ENCODE assay signal across 8 cellular contexts in genomic region chr11:19660076-19660475, GRCh38. TPM values are rescaled to one million over a fixed set of nuclear protein-coding genes. Genes with fewer than 3 reads are reported as not detected.
DNase-seq lines count a peak whose midpoint lies in the region; ATAC-seq and TF ChIP-seq lines count a peak whose summit lies in the region.

No MANE protein-coding gene starts in this region.

- intact Hi-C loops in ovary (cut with DNase I), result no loop called here

- H3K27ac ChIP-seq in RWPE1, result peak overlapping the region; percentile 71
- peak overlapping the region; percentile 10 for H3K27ac ChIP-seq in hepatocyte
- no peak overlapping the region for H3K27ac ChIP-seq in ovary

- no peak overlapping the region for H3K4me2 ChIP-seq in hepatocyte

- H3K27me3 ChIP-seq in hepatocyte (no peaks in the 10 kb centered on the region), HAP-1 (ENCODE audit: low read depth) (peaks cover 8% of the 10 kb centered on the region; the same call in 1 of the 2 replicates), ovary (no peaks in the 10 kb centered on the region)

- H3K9me3 ChIP-seq in hepatocyte (ENCODE audit: low read depth), result no peaks in the 10 kb centered on the region
- no peaks in the 10 kb centered on the region for H3K9me3 ChIP-seq in HAP-1
- H3K9me3 ChIP-seq in ovary, result no peaks in the 10 kb centered on the region

- no peak overlapping the region for H2AFZ ChIP-seq in hepatocyte

- no peaks in the 10 kb centered on the region for H3K4me1 ChIP-seq in hepatocyte (ENCODE audit: insufficient read depth)
- H3K4me1 ChIP-seq in HAP-1, result no peaks in the 10 kb centered on the region
- no peaks in the 10 kb centered on the region for H3K4me1 ChIP-seq in ovary (ENCODE audit: insufficient read depth)

- TF ChIP-seq EP300 in ovary (IDR thresholded peaks at IDR 0.05), result no peak

- H3K4me3 ChIP-seq in AG10803 (ENCODE audit: low read length) (no peak overlapping the region), hepatocyte (no peak overlapping the region), HAP-1 (no peak overlapping the region), ovary (no peak overlapping the region)

- CTCF ChIA-PET in RWPE1 (lab: Yijun Ruan, JAX), result no interaction called here

- ATAC-seq in GM18870 (IDR thresholded peaks at IDR 0.05; ENCODE audit: unreplicated experiment), result peak; percentile 100
- ATAC-seq in HG02970 (IDR thresholded peaks at IDR 0.05; ENCODE audit: low FRiP score, unreplicated experiment), result peak; percentile 97

- no peak for TF ChIP-seq POLR2A in ovary (IDR thresholded peaks at IDR 0.05)

- no peak overlapping the region for H3K27ac Mint-ChIP-seq in mesothelial cell of epicardium

- H3K36me3 ChIP-seq in hepatocyte (replicated peaks; ENCODE audit: insufficient read depth, low read depth) (no peaks in the 10 kb centered on the region), HAP-1 (replicated peaks) (no peaks in the 10 kb centered on the region), ovary (no peaks in the 10 kb centered on the region)

- H4K20me1 ChIP-seq in hepatocyte (ENCODE audit: insufficient read depth, poor library complexity, severe bottlenecking), result no peaks in the 10 kb centered on the region

- H3K36me3 Mint-ChIP-seq in mesothelial cell of epicardium, result no peaks in the 10 kb centered on the region

- H3K4me3 Mint-ChIP-seq in mesothelial cell of epicardium, result no peak overlapping the region

- in situ Hi-C loops in HAP-1 (cut with MboI; ENCODE audit: low sequenced_read_pairs), result no loop called here

- no peaks in the 10 kb centered on the region for H3K79me2 ChIP-seq in hepatocyte

- TF ChIP-seq CTCF in AG10803 (conservative IDR thresholded peaks at IDR 0.05; ENCODE audit: low read length) (no peak), RWPE1 (conservative IDR thresholded peaks at IDR 0.05; ENCODE audit: low read depth) (no peak), hepatocyte (IDR thresholded peaks at IDR 0.05; ENCODE audit: poor library complexity) (no peak), mesothelial cell of epicardium (IDR thresholded peaks at IDR 0.05; ENCODE audit: unreplicated experiment) (no peak), ovary (IDR thresholded peaks at IDR 0.05) (no peak)

- POLR2A ChIA-PET in RWPE1 (lab: Yijun Ruan, JAX; ENCODE audit: low non-redundant PET), result no interaction called here

- WGBS in hepatocyte (ENCODE audit: low lambda C conversion rate, missing lambda C conversion rate), result 32% methylated on average over 5 of the region's 5 CpGs
- WGBS in ovary, 3 donors, result 63 to 69% (median 68%) methylated on average over 5 of the region's 5 CpGs

- no peaks in the 10 kb centered on the region for H3K9me2 ChIP-seq in hepatocyte (replicated peaks; ENCODE audit: insufficient read depth)

- DNase-seq in AG10803 (ENCODE audit: low read depth) (peak; percentile 49), RWPE1 (ENCODE audit: low spot score) (peak; percentile 89), hepatocyte (ENCODE audit: low spot score) (peak; percentile 67), mesothelial cell of epicardium (ENCODE audit: low spot score in 2 of 2, unreplicated experiment in 2 of 2) (no peak), HAP-1 (ENCODE audit: low spot score in 2 of 2) (no peak), ovary (no peak)

- peaks cover 5% of the 10 kb centered on the region for H3K4me1 Mint-ChIP-seq in mesothelial cell of epicardium

- no peaks in the 10 kb centered on the region for H3K27me3 Mint-ChIP-seq in mesothelial cell of epicardium (ENCODE audit: low read depth)

- no peaks in the 10 kb centered on the region for H3K9me3 Mint-ChIP-seq in mesothelial cell of epicardium

RNA-seq across cellular contexts. Expression of gene NAV2, which starts 52.6 kb away (rescaled TPM):
- total RNA-seq in hepatocyte (18.1 and 30.8 TPM in 2 replicates), mesothelial cell of epicardium (63.1 to 69.8 TPM (median 67.7 TPM) in 3 replicates), ovary (10 to 100 TPM in 3 of 7 donors, 1 to 10 TPM in 4; 2.9 to 14.1 (median 9.9) TPM)
- polyA plus RNA-seq in hepatocyte (23.7 and 38.1 TPM in 2 replicates), ovary (1 to 10 TPM; 3.5 to 7.8 TPM)

Comparison
In these comparisons a context has a peak if more than half of its experiments do, and no peak if none do; other contexts are left out.
1. DNase-seq: peak in AG10803 (single experiment), RWPE1 (single experiment) and hepatocyte (single experiment); none in mesothelial cell of epicardium (0 of 2), HAP-1 (0 of 2) and ovary (0 of 5).
2. H3K27ac ChIP-seq: peak in RWPE1 (single experiment) and hepatocyte (single experiment); none in ovary (0 of 2).